Comparison of ENCODE assay signal across 8 cellular contexts in the genomic region with DNA sequence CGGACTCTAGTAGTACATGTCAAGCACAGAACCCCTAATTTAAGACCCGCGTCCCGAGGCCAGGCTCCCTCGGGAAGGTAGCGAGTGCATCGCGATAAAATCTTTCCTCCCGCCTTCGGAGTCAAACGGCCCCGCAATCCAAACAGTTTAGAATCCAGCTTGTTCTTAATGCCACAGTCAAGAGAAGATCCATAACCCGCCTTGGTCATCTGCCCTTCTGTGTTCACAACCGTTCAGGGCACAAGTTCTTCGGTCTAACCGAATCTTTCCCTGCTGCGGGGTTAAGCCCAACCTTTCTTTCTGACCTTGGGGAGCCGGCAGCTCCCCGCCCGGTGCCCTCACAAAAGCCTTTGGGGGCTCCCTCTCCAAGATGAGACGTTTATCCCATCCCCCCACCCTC. TPM values are rescaled to one million over a fixed set of nuclear protein-coding genes. Genes with fewer than 3 reads are reported as not detected.
DNase-seq lines count a peak whose midpoint lies in the region; ATAC-seq and TF ChIP-seq lines count a peak whose summit lies in the region.

No MANE protein-coding gene starts in this region.

- CTCF ChIA-PET in Caco-2 (lab: Charles Lee) = interaction anchor here (0.6 to 1.5 kb wide), 10 partner anchors 14 to 675 kb away, joined by 3 to 9 read pairs (median 4); no protein-coding TSS in a partner anchor

- WGBS in smooth muscle cell (ENCODE audit: low lambda C conversion rate) = under 1% methylated on average over 21 of the region's 21 CpGs

- H3K9ac ChIP-seq in iPS-18a (ENCODE audit: low read length) (peak overlapping the region; percentile 88), smooth muscle cell (ENCODE audit: low read depth) (peak overlapping the region; percentile 93)

- H3K27me3 ChIP-seq in Caco-2 (replicated peaks; ENCODE audit: control insufficient read depth, insufficient read depth, low read length) (no peaks in the 10 kb centered on the region), iPS-18a (ENCODE audit: control insufficient read depth, insufficient read depth, low read length) (no peaks in the 10 kb centered on the region), smooth muscle cell (ENCODE audit: low read depth) (no peaks in the 10 kb centered on the region)

- no peaks in the 10 kb centered on the region for H3K9me3 Mint-ChIP-seq in Caco-2 (ENCODE audit: unreplicated experiment)
- H3K9me3 Mint-ChIP-seq in activated naive CD8-positive, alpha-beta T cell treated with anti-CD3 and anti-CD28 coated beads for 36 hours = no peaks in the 10 kb centered on the region

- peaks cover 47% of the 10 kb centered on the region for H4K20me1 ChIP-seq in smooth muscle cell (ENCODE audit: low read depth)

- peak in 1 of 2 experiments; percentile 19 for DNase-seq in Caco-2
- peak; percentile 45 for DNase-seq in HuH-7 (ENCODE audit: low spot score)
- no peak for DNase-seq in activated naive CD8-positive, alpha-beta T cell treated with anti-CD3 and anti-CD28 coated beads for 36 hours
- DNase-seq in smooth muscle cell (lab: John Stamatoyannopoulos, UW; ENCODE audit: unreplicated experiment) = no peak
- DNase-seq in ureter (ENCODE audit: low spot score) = no peak
- no peak for DNase-seq in activated CD4-positive, alpha-beta T cell treated with anti-CD3 and anti-CD28 coated beads for 4 hours

- H3K27ac ChIP-seq in iPS-18a (ENCODE audit: low read length) (peak overlapping the region; percentile 54), smooth muscle cell (ENCODE audit: low read depth) (no peak overlapping the region)

- POLR2A ChIA-PET in Caco-2 (lab: Charles Lee) = interaction anchor here (0.6 kb wide), 1 partner anchor 1612 kb away, joined by 3 read pairs; no protein-coding TSS in a partner anchor

- TF ChIP-seq CTCF in Caco-2 (IDR thresholded peaks at IDR 0.05; ENCODE audit: insufficient read depth in 1 of 2, low read depth in 1 of 2, low read length in 1 of 2, severe bottlenecking in 1 of 2, unreplicated experiment in 1 of 2) (no peak), smooth muscle cell (IDR thresholded peaks at IDR 0.05; ENCODE audit: borderline replicate concordance, insufficient read depth, poor library complexity, severe bottlenecking) (no peak)

- H3K4me3 ChIP-seq in Caco-2 (ENCODE audit: low read depth, low read length) (peak overlapping the region; percentile 84), iPS-18a (ENCODE audit: low read length) (peak overlapping the region; percentile 94), smooth muscle cell (peak overlapping the region; percentile 93)

- no peaks in the 10 kb centered on the region for H3K27me3 Mint-ChIP-seq in Caco-2 (ENCODE audit: insufficient read depth, unreplicated experiment)
- H3K27me3 Mint-ChIP-seq in activated naive CD8-positive, alpha-beta T cell treated with anti-CD3 and anti-CD28 coated beads for 36 hours = no peaks in the 10 kb centered on the region

- no peak for ATAC-seq in GM19455 (IDR thresholded peaks at IDR 0.05; ENCODE audit: unreplicated experiment)

- no peaks in the 10 kb centered on the region for H3K9me3 ChIP-seq in Caco-2
- H3K9me3 ChIP-seq in iPS-18a (ENCODE audit: control insufficient read depth, low read depth, low read length) = no peaks in the 10 kb centered on the region
- no peaks in the 10 kb centered on the region for H3K9me3 ChIP-seq in smooth muscle cell (replicated peaks; ENCODE audit: low read depth)

- H3K36me3 Mint-ChIP-seq in Caco-2 (ENCODE audit: insufficient read depth, unreplicated experiment) = peaks cover 46% of the 10 kb centered on the region
- peaks cover 28% of the 10 kb centered on the region for H3K36me3 Mint-ChIP-seq in activated naive CD8-positive, alpha-beta T cell treated with anti-CD3 and anti-CD28 coated beads for 36 hours

- peaks cover 17% of the 10 kb centered on the region for H3K4me1 Mint-ChIP-seq in Caco-2 (ENCODE audit: low read depth, unreplicated experiment)
- H3K4me1 Mint-ChIP-seq in activated naive CD8-positive, alpha-beta T cell treated with anti-CD3 and anti-CD28 coated beads for 36 hours = peaks cover 55% of the 10 kb centered on the region

- peaks cover 71% of the 10 kb centered on the region for H3K79me2 ChIP-seq in smooth muscle cell (ENCODE audit: low read depth)

- intact Hi-C loops in Caco-2 (cut with micrococcal nuclease; ENCODE audit: unreplicated experiment) = loop anchor here (5.0 kb wide), 1 partner anchor 504 kb away; no protein-coding TSS in a partner anchor

- H3K4me1 ChIP-seq in Caco-2 = peaks cover 29% of the 10 kb centered on the region
- H3K4me1 ChIP-seq in iPS-18a (ENCODE audit: control insufficient read depth, low read depth, low read length) = peaks cover 15% of the 10 kb centered on the region
- H3K4me1 ChIP-seq in smooth muscle cell (ENCODE audit: low read depth) = peaks cover 30% of the 10 kb centered on the region

- H3K4me3 Mint-ChIP-seq in Caco-2 (ENCODE audit: unreplicated experiment) = peak overlapping the region; percentile 92
- peak overlapping the region; percentile 86 for H3K4me3 Mint-ChIP-seq in activated naive CD8-positive, alpha-beta T cell treated with anti-CD3 and anti-CD28 coated beads for 36 hours

- H3K36me3 ChIP-seq in Caco-2 (ENCODE audit: control insufficient read depth, insufficient read depth, low read length) (peaks cover 2% of the 10 kb centered on the region), iPS-18a (ENCODE audit: control insufficient read depth, low read depth, low read length) (peaks cover 13% of the 10 kb centered on the region), smooth muscle cell (ENCODE audit: low read depth) (peaks cover 4% of the 10 kb centered on the region)

- H3K27ac Mint-ChIP-seq in Caco-2 (ENCODE audit: unreplicated experiment) = peak overlapping the region; percentile 98
- peak overlapping the region; percentile 97 for H3K27ac Mint-ChIP-seq in activated naive CD8-positive, alpha-beta T cell treated with anti-CD3 and anti-CD28 coated beads for 36 hours

- BruUV-seq in Caco-2 (replicated peaks; lab: Mats Ljungman, UMichigan) = no TSS peak

- H2AFZ ChIP-seq in smooth muscle cell (ENCODE audit: low read depth) = peak overlapping the region; percentile 98

- peaks cover 9% of the 10 kb centered on the region for H3F3A ChIP-seq in smooth muscle cell (ENCODE audit: low read depth)

- H3K4me2 ChIP-seq in smooth muscle cell = peak overlapping the region; percentile 98

RNA-seq across cellular contexts. Expression of a gene that starts 30.3 kb away (rescaled TPM):
- total RNA-seq in Caco-2 (2022) (not detected in 2 replicates), smooth muscle cell (not detected in 2 replicates), ureter (not detected)
- total RNA-seq in activated naive CD8-positive, alpha-beta T cell treated with anti-CD3 and anti-CD28 coated beads for 36 hours = not detected
- 0.30 TPM in 1 of 2 replicates, not detected in the other for polyA plus RNA-seq in smooth muscle cell

RNA-seq across cellular contexts. Expression of a gene that starts 38.5 kb away (rescaled TPM):
- 36.8 and 37.3 TPM in 2 replicates for total RNA-seq in Caco-2 (2022)
- 10 to 100 TPM; 23.4 to 27.7 TPM for total RNA-seq in activated naive CD8-positive, alpha-beta T cell treated with anti-CD3 and anti-CD28 coated beads for 36 hours
- 23.1 and 29.4 TPM in 2 replicates for total RNA-seq in smooth muscle cell
- 37.8 and 45.8 TPM in 2 replicates for polyA plus RNA-seq in smooth muscle cell
- 47.1 TPM for total RNA-seq in ureter
